Comparison of ENCODE assay signal across 8 cellular contexts in the genomic region with DNA sequence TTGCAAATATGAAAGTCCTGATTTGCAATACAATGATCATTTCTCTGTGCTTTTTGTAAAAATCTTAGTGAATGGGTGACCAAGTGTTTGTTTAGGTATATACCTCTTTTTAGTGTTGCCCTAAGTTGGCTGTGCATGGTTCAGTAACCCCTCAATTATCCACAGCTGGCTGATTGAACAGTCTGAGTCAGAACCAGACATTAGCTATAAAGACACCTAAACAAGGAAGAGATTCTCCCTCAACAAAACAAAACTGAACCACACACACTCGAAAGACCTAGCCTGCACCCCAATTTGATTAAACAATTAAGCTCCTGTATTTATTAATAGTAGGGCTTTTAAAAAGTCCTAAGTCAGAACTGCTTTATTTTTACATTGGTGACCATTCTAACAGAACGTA. TPM values are rescaled to one million over a fixed set of nuclear protein-coding genes. Genes with fewer than 3 reads are reported as not detected.
DNase-seq lines count a peak whose midpoint lies in the region; ATAC-seq and TF ChIP-seq lines count a peak whose summit lies in the region.

No MANE protein-coding gene starts in this region.

- POLR2A ChIA-PET in CD8-positive, alpha-beta T cell (lab: Charles Lee) = no interaction called here

- H3K9me3 Mint-ChIP-seq in CD8-positive, alpha-beta T cell = no peaks in the 10 kb centered on the region
- no peaks in the 10 kb centered on the region for H3K9me3 Mint-ChIP-seq in chondrocyte (ENCODE audit: low read depth)

- intact Hi-C loops in CD8-positive, alpha-beta T cell (cut with DNase I, micrococcal nuclease) = loop anchor here (5.0 to 10.0 kb wide), 6 partner anchors 33 to 574 kb away; partner anchors contain the start of genes CCDC146 (in 1 of the 2) and GSAP (in 1 of the 2)
- intact Hi-C loops in gastrocnemius medialis (cut with DNase I; ENCODE audit: low total_unique reads) = loop anchor here (10.0 kb wide), 1 partner anchor 1756 kb away; the partner anchor contains the start of gene MAGI2
- intact Hi-C loops in right cardiac atrium (cut with DNase I) = no loop called here

- TF ChIP-seq POLR2A in gastrocnemius medialis (IDR thresholded peaks at IDR 0.05) = no peak

- H3K27me3 Mint-ChIP-seq in CD8-positive, alpha-beta T cell (ENCODE audit: low read depth) = no peaks in the 10 kb centered on the region
- H3K27me3 Mint-ChIP-seq in chondrocyte (ENCODE audit: low read depth) = no peaks in the 10 kb centered on the region

- no peak for TF ChIP-seq CTCF in CD8-positive, alpha-beta T cell (IDR thresholded peaks at IDR 0.05)
- TF ChIP-seq CTCF in chondrocyte (IDR thresholded peaks at IDR 0.05) (no peak), gastrocnemius medialis (IDR thresholded peaks at IDR 0.05 in 4 of 5, conservative IDR thresholded peaks at IDR 0.05 in 1 of 5) (no peak)

- H3K4me1 ChIP-seq in CD8-positive, alpha-beta T cell (ENCODE audit: insufficient read depth, low read length) = peaks cover 41% of the 10 kb centered on the region
- H3K4me1 ChIP-seq in gastrocnemius medialis (peaks cover 41% of the 10 kb centered on the region in 2 donors), right cardiac atrium (ENCODE audit: control insufficient read depth, insufficient read depth, low read length) (no peaks in the 10 kb centered on the region)

- no peaks in the 10 kb centered on the region for H3K36me3 ChIP-seq in CD8-positive, alpha-beta T cell (ENCODE audit: insufficient read depth, low read length)
- H3K36me3 ChIP-seq in gastrocnemius medialis = no peaks in the 10 kb centered on the region

- H3K4me1 Mint-ChIP-seq in CD8-positive, alpha-beta T cell (ENCODE audit: low read depth) = peaks cover 64% of the 10 kb centered on the region
- H3K4me1 Mint-ChIP-seq in chondrocyte (ENCODE audit: low read depth) = peaks cover 43% of the 10 kb centered on the region

- no peaks in the 10 kb centered on the region for H3K27me3 ChIP-seq in CD8-positive, alpha-beta T cell (ENCODE audit: insufficient read depth, low read length)
- H3K27me3 ChIP-seq in gastrocnemius medialis (no peaks in the 10 kb centered on the region), right cardiac atrium (ENCODE audit: control insufficient read depth, insufficient read depth) (no peaks in the 10 kb centered on the region)

- DNase-seq in CD8-positive, alpha-beta T cell = no peak
- DNase-seq in chondrocyte (ENCODE audit: low spot score) (no peak), gastrocnemius medialis (no peak), foreskin melanocyte (no peak), right cardiac atrium (no peak), NK-92 (lab: John Stamatoyannopoulos, UW; ENCODE audit: unreplicated experiment) (no peak)

- peak overlapping the region; percentile 56 for H3K4me3 Mint-ChIP-seq in CD8-positive, alpha-beta T cell
- no peak overlapping the region for H3K4me3 Mint-ChIP-seq in chondrocyte (ENCODE audit: unreplicated experiment)

- in situ Hi-C loops in gastrocnemius medialis (cut with MboI; ENCODE audit: low sequenced_read_pairs in 4 of 4) = loop anchor here in 1 of 4 donors (10.0 kb wide), 1 partner anchor 96 kb away; the partner anchor contains the start of genes PHTF2 and TMEM60

- H3K27ac ChIP-seq in CD8-positive, alpha-beta T cell (ENCODE audit: low read depth, low read length) = no peak overlapping the region
- H3K27ac ChIP-seq in gastrocnemius medialis (peak overlapping the region; percentile 30 to 99 (median 97)), right cardiac atrium (ENCODE audit: low read length) (no peak overlapping the region)

- 38% methylated on average over 2 of the region's 2 CpGs for WGBS in right cardiac atrium

- no peak for ATAC-seq in CD8-positive, alpha-beta T cell
- peak; percentile 35 for ATAC-seq in GM19351 (IDR thresholded peaks at IDR 0.05; ENCODE audit: unreplicated experiment)
- peak; percentile 35 for ATAC-seq in HG03571 (IDR thresholded peaks at IDR 0.05; ENCODE audit: unreplicated experiment)
- ATAC-seq in gastrocnemius medialis = no peak
- no peak for ATAC-seq in right cardiac atrium

- CTCF ChIA-PET in CD8-positive, alpha-beta T cell (lab: Charles Lee) = interaction anchor here (0.6 to 1.8 kb wide), 2 partner anchors 12 to 47 kb away, joined by 3 to 5 read pairs; no protein-coding TSS in a partner anchor

- H3K4me3 ChIP-seq in CD8-positive, alpha-beta T cell (ENCODE audit: low read depth, low read length) = peak overlapping the region; percentile 9
- H3K4me3 ChIP-seq in gastrocnemius medialis (no peak overlapping the region), right cardiac atrium (ENCODE audit: low read length) (no peak overlapping the region)

- H3K27ac Mint-ChIP-seq in CD8-positive, alpha-beta T cell = peak overlapping the region; percentile 3
- H3K27ac Mint-ChIP-seq in chondrocyte (ENCODE audit: unreplicated experiment) = peak overlapping the region; percentile 94

- H3K9me3 ChIP-seq in CD8-positive, alpha-beta T cell (ENCODE audit: low read length) = no peaks in the 10 kb centered on the region
- H3K9me3 ChIP-seq in gastrocnemius medialis = no peaks in the 10 kb centered on the region
- no peaks in the 10 kb centered on the region for H3K9me3 ChIP-seq in right cardiac atrium (ENCODE audit: control insufficient read depth, low read length)

- H3K36me3 Mint-ChIP-seq in CD8-positive, alpha-beta T cell = peaks cover 26% of the 10 kb centered on the region
- H3K36me3 Mint-ChIP-seq in chondrocyte (ENCODE audit: low read depth) = no peaks in the 10 kb centered on the region

RNA-seq across cellular contexts. Expression of gene RSBN1L, which starts 2.8 kb away (rescaled TPM):
- 10 to 100 TPM in 1 of 2 experiments, 1 to 10 TPM in 1; 7.4 to 10.0 TPM for total RNA-seq in CD8-positive, alpha-beta T cell
- total RNA-seq in chondrocyte = 8.8 to 10.9 TPM (median 10.4 TPM) in 3 replicates
- 10 to 100 TPM in 1 of 4 donors, 1 to 10 TPM in 3; 5.1 to 11.7 (median 8.7) TPM for total RNA-seq in gastrocnemius medialis
- 10 to 100 TPM in 3 of 4 donors, 1 to 10 TPM in 1; 9.7 to 13.2 (median 13.1) TPM for total RNA-seq in right cardiac atrium
- polyA plus RNA-seq in right cardiac atrium = 5.1 TPM

Comparison
In these comparisons a context has a peak if more than half of its experiments do, and no peak if none do; other contexts are left out.
1. ATAC-seq: peak in GM19351 (single experiment) and HG03571 (single experiment); none in CD8-positive, alpha-beta T cell (single experiment), gastrocnemius medialis (0 of 2) and right cardiac atrium (0 of 2).
2. H3K27ac ChIP-seq: peak in gastrocnemius medialis (4 of 4); none in CD8-positive, alpha-beta T cell (single experiment) and right cardiac atrium (single experiment).
3. intact Hi-C loops: an anchor here in CD8-positive, alpha-beta T cell (5.0 to 10.0 kb wide) and gastrocnemius medialis (10.0 kb wide); none called in right cardiac atrium.